1 cellular context compared by ENCODE assay signal in genomic region chr5:140401362-140402257, GRCh38.
TF ChIP-seq lines count a peak whose summit lies in the region.

A gene with protein sequence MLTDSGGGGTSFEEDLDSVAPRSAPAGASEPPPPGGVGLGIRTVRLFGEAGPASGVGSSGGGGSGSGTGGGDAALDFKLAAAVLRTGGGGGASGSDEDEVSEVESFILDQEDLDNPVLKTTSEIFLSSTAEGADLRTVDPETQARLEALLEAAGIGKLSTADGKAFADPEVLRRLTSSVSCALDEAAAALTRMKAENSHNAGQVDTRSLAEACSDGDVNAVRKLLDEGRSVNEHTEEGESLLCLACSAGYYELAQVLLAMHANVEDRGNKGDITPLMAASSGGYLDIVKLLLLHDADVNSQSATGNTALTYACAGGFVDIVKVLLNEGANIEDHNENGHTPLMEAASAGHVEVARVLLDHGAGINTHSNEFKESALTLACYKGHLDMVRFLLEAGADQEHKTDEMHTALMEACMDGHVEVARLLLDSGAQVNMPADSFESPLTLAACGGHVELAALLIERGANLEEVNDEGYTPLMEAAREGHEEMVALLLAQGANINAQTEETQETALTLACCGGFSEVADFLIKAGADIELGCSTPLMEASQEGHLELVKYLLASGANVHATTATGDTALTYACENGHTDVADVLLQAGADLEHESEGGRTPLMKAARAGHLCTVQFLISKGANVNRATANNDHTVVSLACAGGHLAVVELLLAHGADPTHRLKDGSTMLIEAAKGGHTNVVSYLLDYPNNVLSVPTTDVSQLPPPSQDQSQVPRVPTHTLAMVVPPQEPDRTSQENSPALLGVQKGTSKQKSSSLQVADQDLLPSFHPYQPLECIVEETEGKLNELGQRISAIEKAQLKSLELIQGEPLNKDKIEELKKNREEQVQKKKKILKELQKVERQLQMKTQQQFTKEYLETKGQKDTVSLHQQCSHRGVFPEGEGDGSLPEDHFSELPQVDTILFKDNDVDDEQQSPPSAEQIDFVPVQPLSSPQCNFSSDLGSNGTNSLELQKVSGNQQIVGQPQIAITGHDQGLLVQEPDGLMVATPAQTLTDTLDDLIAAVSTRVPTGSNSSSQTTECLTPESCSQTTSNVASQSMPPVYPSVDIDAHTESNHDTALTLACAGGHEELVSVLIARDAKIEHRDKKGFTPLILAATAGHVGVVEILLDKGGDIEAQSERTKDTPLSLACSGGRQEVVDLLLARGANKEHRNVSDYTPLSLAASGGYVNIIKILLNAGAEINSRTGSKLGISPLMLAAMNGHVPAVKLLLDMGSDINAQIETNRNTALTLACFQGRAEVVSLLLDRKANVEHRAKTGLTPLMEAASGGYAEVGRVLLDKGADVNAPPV (N-terminal part only) (plus strand): TSS chr5:140401833. CDS start chr5:140401968, 135 bp downstream.

TF ChIP-seq in HEK293, 187 proteins besides CTCF, POLR2A, EP300 and RAD21 (continued from another document and continues in another):
- peak; percentile 82; the same call in 1 of the 2 replicates for TF ChIP-seq ZNF610 (tag by site-specific recombination; IDR thresholded peaks at IDR 0.05; ENCODE audit: borderline replicate concordance)
- TF ChIP-seq ZNF112 (tag by site-specific recombination; IDR thresholded peaks at IDR 0.05) = no peak
- TF ChIP-seq, protein P1, sequence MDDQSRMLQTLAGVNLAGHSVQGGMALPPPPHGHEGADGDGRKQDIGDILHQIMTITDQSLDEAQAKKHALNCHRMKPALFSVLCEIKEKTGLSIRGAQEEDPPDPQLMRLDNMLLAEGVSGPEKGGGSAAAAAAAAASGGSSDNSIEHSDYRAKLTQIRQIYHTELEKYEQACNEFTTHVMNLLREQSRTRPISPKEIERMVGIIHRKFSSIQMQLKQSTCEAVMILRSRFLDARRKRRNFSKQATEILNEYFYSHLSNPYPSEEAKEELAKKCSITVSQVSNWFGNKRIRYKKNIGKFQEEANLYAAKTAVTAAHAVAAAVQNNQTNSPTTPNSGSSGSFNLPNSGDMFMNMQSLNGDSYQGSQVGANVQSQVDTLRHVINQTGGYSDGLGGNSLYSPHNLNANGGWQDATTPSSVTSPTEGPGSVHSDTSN (CRISPR knock-in tag; IDR thresholded peaks at IDR 0.05) = peak; percentile 99
- TF ChIP-seq ZNF10 (tag by site-specific recombination; IDR thresholded peaks at IDR 0.05) = peak; percentile 81
- no peak for TF ChIP-seq ZNF473 (tag by site-specific recombination; IDR thresholded peaks at IDR 0.05)
- TF ChIP-seq, protein P2, sequence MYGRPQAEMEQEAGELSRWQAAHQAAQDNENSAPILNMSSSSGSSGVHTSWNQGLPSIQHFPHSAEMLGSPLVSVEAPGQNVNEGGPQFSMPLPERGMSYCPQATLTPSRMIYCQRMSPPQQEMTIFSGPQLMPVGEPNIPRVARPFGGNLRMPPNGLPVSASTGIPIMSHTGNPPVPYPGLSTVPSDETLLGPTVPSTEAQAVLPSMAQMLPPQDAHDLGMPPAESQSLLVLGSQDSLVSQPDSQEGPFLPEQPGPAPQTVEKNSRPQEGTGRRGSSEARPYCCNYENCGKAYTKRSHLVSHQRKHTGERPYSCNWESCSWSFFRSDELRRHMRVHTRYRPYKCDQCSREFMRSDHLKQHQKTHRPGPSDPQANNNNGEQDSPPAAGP (tag by site-specific recombination; IDR thresholded peaks at IDR 0.05) = peak; percentile 76
- TF ChIP-seq TCF7L2 (IDR thresholded peaks at IDR 0.05; ENCODE audit: borderline replicate concordance, low read depth, low read length) = 0 out of 2 replicates have a peak, but pooled peaks have one; percentile 13
- TF ChIP-seq ZNF521 (tag by site-specific recombination; IDR thresholded peaks at IDR 0.05) = no peak
- TF ChIP-seq, protein P3, sequence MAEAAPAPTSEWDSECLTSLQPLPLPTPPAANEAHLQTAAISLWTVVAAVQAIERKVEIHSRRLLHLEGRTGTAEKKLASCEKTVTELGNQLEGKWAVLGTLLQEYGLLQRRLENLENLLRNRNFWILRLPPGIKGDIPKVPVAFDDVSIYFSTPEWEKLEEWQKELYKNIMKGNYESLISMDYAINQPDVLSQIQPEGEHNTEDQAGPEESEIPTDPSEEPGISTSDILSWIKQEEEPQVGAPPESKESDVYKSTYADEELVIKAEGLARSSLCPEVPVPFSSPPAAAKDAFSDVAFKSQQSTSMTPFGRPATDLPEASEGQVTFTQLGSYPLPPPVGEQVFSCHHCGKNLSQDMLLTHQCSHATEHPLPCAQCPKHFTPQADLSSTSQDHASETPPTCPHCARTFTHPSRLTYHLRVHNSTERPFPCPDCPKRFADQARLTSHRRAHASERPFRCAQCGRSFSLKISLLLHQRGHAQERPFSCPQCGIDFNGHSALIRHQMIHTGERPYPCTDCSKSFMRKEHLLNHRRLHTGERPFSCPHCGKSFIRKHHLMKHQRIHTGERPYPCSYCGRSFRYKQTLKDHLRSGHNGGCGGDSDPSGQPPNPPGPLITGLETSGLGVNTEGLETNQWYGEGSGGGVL (tag by site-specific recombination; IDR thresholded peaks at IDR 0.05) = no peak
- peak; percentile 63; the same call in 1 of the 2 replicates for TF ChIP-seq ZXDB (tag by site-specific recombination; IDR thresholded peaks at IDR 0.05)
- no peak for TF ChIP-seq ZNF677 (tag by site-specific recombination; IDR thresholded peaks at IDR 0.05)
- TF ChIP-seq OSR2 (tag by site-specific recombination; IDR thresholded peaks at IDR 0.05) = no peak
- TF ChIP-seq ZFP37 (tag by site-specific recombination; IDR thresholded peaks at IDR 0.05) = peak; percentile 63; the same call in 1 of the 2 replicates
- no peak for TF ChIP-seq AEBP2 (tag by site-specific recombination; IDR thresholded peaks at IDR 0.05; ENCODE audit: borderline replicate concordance)
- TF ChIP-seq BCL11B (tag by site-specific recombination; IDR thresholded peaks at IDR 0.05; ENCODE audit: low read depth) = peak; percentile 94
- TF ChIP-seq ZNF580 (tag by site-specific recombination; IDR thresholded peaks at IDR 0.05) = peak; percentile 94
- TF ChIP-seq, protein P4, sequence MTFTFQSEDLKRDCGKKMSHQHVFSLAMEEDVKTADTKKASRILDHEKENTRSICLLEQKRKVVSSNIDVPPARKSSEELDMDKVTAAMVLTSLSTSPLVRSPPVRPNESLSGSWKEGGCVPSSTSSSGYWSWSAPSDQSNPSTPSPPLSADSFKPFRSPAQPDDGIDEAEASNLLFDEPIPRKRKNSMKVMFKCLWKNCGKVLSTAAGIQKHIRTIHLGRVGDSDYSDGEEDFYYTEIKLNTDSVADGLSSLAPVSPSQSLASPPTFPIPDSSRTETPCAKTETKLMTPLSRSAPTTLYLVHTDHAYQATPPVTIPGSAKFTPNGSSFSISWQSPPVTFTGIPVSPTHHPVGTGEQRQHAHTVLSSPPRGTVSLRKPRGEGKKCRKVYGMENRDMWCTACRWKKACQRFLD (tag by site-specific recombination; IDR thresholded peaks at IDR 0.05) = no peak
- peak; percentile 81; the same call in 1 of the 2 replicates for TF ChIP-seq ZNF324 (tag by site-specific recombination; IDR thresholded peaks at IDR 0.05)
- no peak for TF ChIP-seq WT1 (tag by site-specific recombination; IDR thresholded peaks at IDR 0.05)
- peak; percentile 45; the same call in 1 of the 2 replicates for TF ChIP-seq OVOL3 (tag by site-specific recombination; IDR thresholded peaks at IDR 0.05)
- TF ChIP-seq ZNF776 (tag by site-specific recombination; IDR thresholded peaks at IDR 0.05; ENCODE audit: borderline replicate concordance) = no peak
- 0 out of 2 replicates have a peak, but pooled peaks have one; percentile 20 for TF ChIP-seq PATZ1 (tag by site-specific recombination; IDR thresholded peaks at IDR 0.05)
- TF ChIP-seq SP7 (tag by site-specific recombination; IDR thresholded peaks at IDR 0.05) = peak; percentile 41
- TF ChIP-seq ZNF302 (tag by site-specific recombination; IDR thresholded peaks at IDR 0.05; ENCODE audit: low read depth) = no peak
- peak; percentile 58; the same call in 1 of the 2 replicates for TF ChIP-seq ZNF341 (tag by site-specific recombination; IDR thresholded peaks at IDR 0.05; ENCODE audit: low read depth)
- TF ChIP-seq ZNF629 (tag by site-specific recombination; IDR thresholded peaks at IDR 0.05) = peak; percentile 79
- TF ChIP-seq, protein P5, sequence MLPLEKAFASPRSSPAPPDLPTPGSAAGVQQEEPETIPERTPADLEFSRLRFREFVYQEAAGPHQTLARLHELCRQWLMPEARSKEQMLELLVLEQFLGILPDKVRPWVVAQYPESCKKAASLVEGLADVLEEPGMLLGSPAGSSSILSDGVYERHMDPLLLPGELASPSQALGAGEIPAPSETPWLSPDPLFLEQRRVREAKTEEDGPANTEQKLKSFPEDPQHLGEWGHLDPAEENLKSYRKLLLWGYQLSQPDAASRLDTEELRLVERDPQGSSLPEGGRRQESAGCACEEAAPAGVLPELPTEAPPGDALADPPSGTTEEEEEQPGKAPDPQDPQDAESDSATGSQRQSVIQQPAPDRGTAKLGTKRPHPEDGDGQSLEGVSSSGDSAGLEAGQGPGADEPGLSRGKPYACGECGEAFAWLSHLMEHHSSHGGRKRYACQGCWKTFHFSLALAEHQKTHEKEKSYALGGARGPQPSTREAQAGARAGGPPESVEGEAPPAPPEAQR (tag by site-specific recombination; IDR thresholded peaks at IDR 0.05) = 0 out of 2 replicates have a peak, but pooled peaks have one; percentile 8
- TF ChIP-seq, protein P6, sequence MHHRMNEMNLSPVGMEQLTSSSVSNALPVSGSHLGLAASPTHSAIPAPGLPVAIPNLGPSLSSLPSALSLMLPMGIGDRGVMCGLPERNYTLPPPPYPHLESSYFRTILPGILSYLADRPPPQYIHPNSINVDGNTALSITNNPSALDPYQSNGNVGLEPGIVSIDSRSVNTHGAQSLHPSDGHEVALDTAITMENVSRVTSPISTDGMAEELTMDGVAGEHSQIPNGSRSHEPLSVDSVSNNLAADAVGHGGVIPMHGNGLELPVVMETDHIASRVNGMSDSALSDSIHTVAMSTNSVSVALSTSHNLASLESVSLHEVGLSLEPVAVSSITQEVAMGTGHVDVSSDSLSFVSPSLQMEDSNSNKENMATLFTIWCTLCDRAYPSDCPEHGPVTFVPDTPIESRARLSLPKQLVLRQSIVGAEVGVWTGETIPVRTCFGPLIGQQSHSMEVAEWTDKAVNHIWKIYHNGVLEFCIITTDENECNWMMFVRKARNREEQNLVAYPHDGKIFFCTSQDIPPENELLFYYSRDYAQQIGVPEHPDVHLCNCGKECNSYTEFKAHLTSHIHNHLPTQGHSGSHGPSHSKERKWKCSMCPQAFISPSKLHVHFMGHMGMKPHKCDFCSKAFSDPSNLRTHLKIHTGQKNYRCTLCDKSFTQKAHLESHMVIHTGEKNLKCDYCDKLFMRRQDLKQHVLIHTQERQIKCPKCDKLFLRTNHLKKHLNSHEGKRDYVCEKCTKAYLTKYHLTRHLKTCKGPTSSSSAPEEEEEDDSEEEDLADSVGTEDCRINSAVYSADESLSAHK (tag by site-specific recombination; IDR thresholded peaks at IDR 0.05) = 0 out of 2 replicates have a peak, but pooled peaks have one; percentile 16
- TF ChIP-seq, protein P7, sequence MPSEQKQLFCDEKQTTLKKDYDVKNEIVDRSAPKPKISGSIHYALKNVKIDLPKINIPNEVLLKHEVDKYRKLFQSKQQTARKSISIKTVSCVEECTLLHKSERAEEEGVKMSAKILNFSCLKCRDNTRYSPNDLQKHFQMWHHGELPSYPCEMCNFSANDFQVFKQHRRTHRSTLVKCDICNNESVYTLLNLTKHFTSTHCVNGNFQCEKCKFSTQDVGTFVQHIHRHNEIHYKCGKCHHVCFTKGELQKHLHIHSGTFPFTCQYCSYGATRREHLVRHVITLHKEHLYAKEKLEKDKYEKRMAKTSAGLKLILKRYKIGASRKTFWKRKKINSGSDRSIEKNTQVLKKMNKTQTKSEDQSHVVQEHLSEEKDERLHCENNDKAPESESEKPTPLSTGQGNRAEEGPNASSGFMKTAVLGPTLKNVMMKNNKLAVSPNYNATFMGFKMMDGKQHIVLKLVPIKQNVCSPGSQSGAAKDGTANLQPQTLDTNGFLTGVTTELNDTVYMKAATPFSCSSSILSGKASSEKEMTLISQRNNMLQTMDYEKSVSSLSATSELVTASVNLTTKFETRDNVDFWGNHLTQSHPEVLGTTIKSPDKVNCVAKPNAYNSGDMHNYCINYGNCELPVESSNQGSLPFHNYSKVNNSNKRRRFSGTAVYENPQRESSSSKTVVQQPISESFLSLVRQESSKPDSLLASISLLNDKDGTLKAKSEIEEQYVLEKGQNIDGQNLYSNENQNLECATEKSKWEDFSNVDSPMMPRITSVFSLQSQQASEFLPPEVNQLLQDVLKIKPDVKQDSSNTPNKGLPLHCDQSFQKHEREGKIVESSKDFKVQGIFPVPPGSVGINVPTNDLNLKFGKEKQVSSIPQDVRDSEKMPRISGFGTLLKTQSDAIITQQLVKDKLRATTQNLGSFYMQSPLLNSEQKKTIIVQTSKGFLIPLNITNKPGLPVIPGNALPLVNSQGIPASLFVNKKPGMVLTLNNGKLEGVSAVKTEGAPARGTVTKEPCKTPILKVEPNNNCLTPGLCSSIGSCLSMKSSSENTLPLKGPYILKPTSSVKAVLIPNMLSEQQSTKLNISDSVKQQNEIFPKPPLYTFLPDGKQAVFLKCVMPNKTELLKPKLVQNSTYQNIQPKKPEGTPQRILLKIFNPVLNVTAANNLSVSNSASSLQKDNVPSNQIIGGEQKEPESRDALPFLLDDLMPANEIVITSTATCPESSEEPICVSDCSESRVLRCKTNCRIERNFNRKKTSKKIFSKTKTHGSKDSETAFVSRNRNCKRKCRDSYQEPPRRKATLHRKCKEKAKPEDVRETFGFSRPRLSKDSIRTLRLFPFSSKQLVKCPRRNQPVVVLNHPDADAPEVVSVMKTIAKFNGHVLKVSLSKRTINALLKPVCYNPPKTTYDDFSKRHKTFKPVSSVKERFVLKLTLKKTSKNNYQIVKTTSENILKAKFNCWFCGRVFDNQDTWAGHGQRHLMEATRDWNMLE (tag by site-specific recombination; conservative IDR thresholded peaks at IDR 0.05; ENCODE audit: low read depth) = peak; percentile 67
- TF ChIP-seq MZF1 (tag by site-specific recombination; IDR thresholded peaks at IDR 0.05; ENCODE audit: borderline replicate concordance) = no peak
